In genomic region chr17:7651097-7651958, GRCh38 we compare ENCODE assay signal across 8 cellular contexts. TPM values are rescaled to one million over a fixed set of nuclear protein-coding genes. Genes with fewer than 3 reads are reported as not detected.
DNase-seq lines count a peak whose midpoint lies in the region; ATAC-seq and TF ChIP-seq lines count a peak whose summit lies in the region.

No MANE protein-coding gene starts in this region.

- intact Hi-C loops in Right ventricle myocardium superior (cut with DNase I): no loop called here
- intact Hi-C loops in psoas muscle (cut with DNase I): no loop called here

- WGBS in psoas muscle, 3 donors: 0 to 2% (median 1%) methylated on average over 34 to 81 of the region's 82 CpGs

- TF ChIP-seq CTCF in GM06990 (IDR thresholded peaks at IDR 0.05; ENCODE audit: insufficient read depth, low read length, poor library complexity, severe bottlenecking) (no peak), WI38 (IDR thresholded peaks at IDR 0.05; ENCODE audit: low read depth, low read length) (no peak), psoas muscle (IDR thresholded peaks at IDR 0.05) (no peak)

- no peak for DNase-seq in GM06990 (ENCODE audit: extremely low read depth, insufficient read length)
- DNase-seq in Right ventricle myocardium superior: no peak
- no peak for DNase-seq in psoas muscle
- no peak for DNase-seq in AG08395 (ENCODE audit: low spot score)
- no peak for DNase-seq in NCI-H2081 treated with DMSO at 0.1 percent for 48 hours (lab: John Stamatoyannopoulos, UW)
- no peak for DNase-seq in SIG-M5 treated with dmso at 0.1 percent for 504 hours (lab: John Stamatoyannopoulos, UW; ENCODE audit: unreplicated experiment)

- H3K27ac ChIP-seq in psoas muscle: no peak overlapping the region

- H3K36me3 ChIP-seq in GM06990 (ENCODE audit: control insufficient read depth, insufficient read depth, low read length) (no peaks in the 10 kb centered on the region), psoas muscle (ENCODE audit: insufficient read depth in 1 of 2, low read depth in 1 of 2) (no peaks in the 10 kb centered on the region)

- H3K27me3 ChIP-seq in GM06990 (replicated peaks; ENCODE audit: control insufficient read depth, insufficient read depth, low read length) (peaks cover 3% of the 10 kb centered on the region; the same call in 1 of the 2 replicates), psoas muscle (ENCODE audit: insufficient read depth in 3 of 3, low read length in 2 of 3) (peaks cover 0 to 63% (median 10%) of the 10 kb centered on the region in 3 donors)

- H3K4me3 ChIP-seq in GM06990 (replicated peaks; ENCODE audit: low read depth, low read length) (peak overlapping the region; percentile 37), WI38 (ENCODE audit: low read depth, low read length) (0 out of 2 replicates have a peak overlapping the region, but pooled peaks have one; percentile 20), psoas muscle (peak overlapping the region; percentile 67)

- peaks cover 14% of the 10 kb centered on the region for H3K4me1 ChIP-seq in psoas muscle

- ATAC-seq in Right ventricle myocardium superior (ENCODE audit: poor library complexity) (peak; percentile 32), psoas muscle (no peak), GM18909 (IDR thresholded peaks at IDR 0.05; ENCODE audit: poor library complexity, unreplicated experiment) (no peak)

- no peaks in the 10 kb centered on the region for H3K9me3 ChIP-seq in psoas muscle

RNA-seq across cellular contexts. Expression of gene ATP1B2, which starts 0.6 kb away (rescaled TPM):
- total RNA-seq in Right ventricle myocardium superior: 3.1 TPM
- total RNA-seq in psoas muscle: 1 to 10 TPM in 2 of 4 donors, under 1 TPM in 2; 0.78 to 5.7 (median 1.3) TPM
- 1 to 10 TPM in 1 of 3 donors, under 1 TPM in 2; 0.36 to 1.0 (median 0.51) TPM for polyA plus RNA-seq in psoas muscle

RNA-seq across cellular contexts. Expression of gene SHBG, which starts 21.4 kb away (rescaled TPM):
- total RNA-seq in Right ventricle myocardium superior: 0.54 TPM
- total RNA-seq in psoas muscle: 1 to 10 TPM in 1 of 4 donors, under 1 TPM in 3; 0.19 to 1.6 (median 0.55) TPM
- under 1 TPM; 0.26 to 0.53 (median 0.45) TPM for polyA plus RNA-seq in psoas muscle

RNA-seq across cellular contexts. Expression of gene SAT2, which starts 23.7 kb away (rescaled TPM):
- total RNA-seq in Right ventricle myocardium superior (80.0 TPM), psoas muscle (10 to 100 TPM; 60.7 to 70.4 (median 66.2) TPM)
- polyA plus RNA-seq in psoas muscle: 100 to 1,000 TPM; 105 to 112 (median 108) TPM

RNA-seq across cellular contexts. Expression of gene TP53, which starts 36.0 kb away (rescaled TPM):
- total RNA-seq in Right ventricle myocardium superior (11.5 TPM), psoas muscle (10 to 100 TPM; 18.1 to 36.7 (median 19.4) TPM)
- polyA plus RNA-seq in psoas muscle: 10 to 100 TPM in 2 of 3 donors, 1 to 10 TPM in 1; 7.4 to 15.7 (median 10.6) TPM

RNA-seq across cellular contexts. Expression of gene FXR2, which starts 36.6 kb away (rescaled TPM):
- 101 TPM for total RNA-seq in Right ventricle myocardium superior
- 100 to 1,000 TPM; 105 to 120 (median 114) TPM for total RNA-seq in psoas muscle
- polyA plus RNA-seq in psoas muscle: 100 to 1,000 TPM in 1 of 3 donors, 10 to 100 TPM in 2; 88.2 to 164 (median 92.1) TPM
